ENCODE assay signal across 25 cellular contexts in the genomic region with DNA sequence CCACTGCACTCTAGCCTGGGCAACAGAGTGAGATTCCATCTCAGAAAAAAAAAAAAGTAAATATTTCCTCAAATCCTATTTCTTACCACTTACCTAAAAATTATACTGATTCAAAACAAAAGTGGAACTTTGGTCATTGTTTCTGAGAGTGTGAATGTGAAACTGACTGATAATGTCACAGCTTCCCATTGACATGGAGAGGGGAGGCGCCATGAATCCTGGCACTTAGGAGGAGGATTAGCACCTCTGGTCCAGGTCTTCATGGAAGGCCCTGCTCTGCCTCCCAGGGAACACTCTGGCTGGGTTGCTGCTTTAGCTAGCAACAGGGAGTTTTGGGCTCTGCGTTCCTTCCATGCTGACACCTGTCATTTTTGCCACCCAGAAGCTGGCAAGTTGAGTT.
DNase-seq lines count a peak whose midpoint lies in the region; ATAC-seq, FAIRE-seq and TF ChIP-seq lines count a peak whose summit lies in the region.
"Had no signal": no experiment of that assay in that cellular context is flagged by ENCODE, and none has a peak within 500 bp of the region (broad histone marks: within the 10 kb centered on the region; RNA-seq: fewer than 3 reads in every experiment).

No MANE protein-coding gene starts in this region.

- H2AK5ac ChIP-seq in mesendoderm (ENCODE audit: low read length), result no peak overlapping the region

- H3K79me2 ChIP-seq in GM12878 (ENCODE audit: control insufficient read depth, insufficient read depth, low read length) (no peaks in the 10 kb centered on the region), mesendoderm (ENCODE audit: control insufficient read depth, insufficient read depth, low read length) (no peaks in the 10 kb centered on the region)

- H2BK15ac ChIP-seq in mesendoderm (replicated peaks; ENCODE audit: low read depth), result no peak overlapping the region

- no peak for DNase-seq in GM12878 (ENCODE audit: low read depth, low spot score)
- DNase-seq in mesendoderm, result peak; percentile 55
- DNase-seq in left cardiac atrium, result no peak
- no peak for DNase-seq in sigmoid colon
- DNase-seq: 8988T; ACHN; AML-193; BE2C; Calu3; CD4-positive, alpha-beta memory T cell; COR-L47; DMS153; DND-41 had no signal

- RAD21 ChIA-PET in GM12878 (lab: Charles Lee; ENCODE audit: unreplicated experiment), result no interaction called here

- H2BK5ac ChIP-seq in mesendoderm (ENCODE audit: low read length), result no peak overlapping the region

- no peak overlapping the region for H2AFZ ChIP-seq in GM12878 (ENCODE audit: control insufficient read depth, low read depth, low read length)
- H2AFZ ChIP-seq: GM23338 had no signal

- no peaks in the 10 kb centered on the region for H3K36me3 ChIP-seq in GM12878 (ENCODE audit: control insufficient read depth in 2 of 2, insufficient read depth in 2 of 2, low read length in 1 of 2)
- no peaks in the 10 kb centered on the region for H3K36me3 ChIP-seq in mesendoderm (ENCODE audit: control insufficient read depth, insufficient read depth, low read length)
- H3K36me3 ChIP-seq in sigmoid colon, result no peaks in the 10 kb centered on the region
- H3K36me3 ChIP-seq: BE2C; BLaER1 treated with 17β-estradiol and CSF1 and Interleukin-3, amounts not matched to agents 10 nM and 100 nM; HAP-1 had no signal

- H4K5ac ChIP-seq in mesendoderm (ENCODE audit: low read length), result no peak overlapping the region

- CTCF ChIA-PET in GM12878 (lab: Yijun Ruan, JAX), result no interaction called here

- no peak overlapping the region for H3K4ac ChIP-seq in mesendoderm (ENCODE audit: low read depth, low read length)

- POLR2A ChIA-PET in GM12878 (lab: Charles Lee), result no interaction called here

- H3K9ac ChIP-seq in GM12878 (ENCODE audit: control insufficient read depth, insufficient read depth, low read length) (no peak overlapping the region), mesendoderm (ENCODE audit: low read length) (no peak overlapping the region)
- H3K9ac ChIP-seq: BLaER1 treated with 17β-estradiol and CSF1 and Interleukin-3, amounts not matched to agents 10 nM and 100 nM had no signal

- H3K4me3 ChIP-seq in GM12878, result no peak overlapping the region
- H3K4me3 ChIP-seq in mesendoderm (ENCODE audit: low read length), result no peak overlapping the region
- H3K4me3 ChIP-seq in sigmoid colon, result no peak overlapping the region
- H3K4me3 ChIP-seq: A549; BLaER1 treated with 17β-estradiol and CSF1 and Interleukin-3, amounts not matched to agents 10 nM and 100 nM; GM23338; HAP-1 had no signal

- ATAC-seq in GM18870 (IDR thresholded peaks at IDR 0.05; ENCODE audit: unreplicated experiment), result peak; percentile 53
- ATAC-seq in GM12878, result no peak
- no peak for ATAC-seq in HG02970 (IDR thresholded peaks at IDR 0.05; ENCODE audit: low FRiP score, unreplicated experiment)
- no peak for ATAC-seq in GM18861 (IDR thresholded peaks at IDR 0.05; ENCODE audit: unreplicated experiment)
- no peak for ATAC-seq in left cardiac atrium
- ATAC-seq: A549, GM23338 had no signal

- H3K9me3 ChIP-seq in GM12878 (replicated peaks; ENCODE audit: control insufficient read depth, insufficient read depth, low read length), result no peaks in the 10 kb centered on the region
- H3K9me3 ChIP-seq in sigmoid colon, result peaks cover 0 to 2% (median 0%) of the 10 kb centered on the region in 4 donors
- H3K9me3 ChIP-seq: A549; BE2C; BLaER1 treated with 17β-estradiol and CSF1 and Interleukin-3, amounts not matched to agents 10 nM and 100 nM; HAP-1 had no signal

- H4K8ac ChIP-seq in mesendoderm (ENCODE audit: low read depth, low read length), result no peak overlapping the region

- H3K27ac ChIP-seq in GM12878 (ENCODE audit: control insufficient read depth, insufficient read depth) (no peak overlapping the region), mesendoderm (ENCODE audit: low read depth, low read length) (no peak overlapping the region), sigmoid colon (no peak overlapping the region)
- H3K27ac ChIP-seq: A549; BLaER1 treated with 17β-estradiol and CSF1 and Interleukin-3, amounts not matched to agents 10 nM and 100 nM had no signal

- no peak overlapping the region for H2BK120ac ChIP-seq in mesendoderm (ENCODE audit: low read depth, low read length)

- BruUV-seq in GM12878 (replicated peaks; lab: Mats Ljungman, UMichigan), result no TSS peak

- no peak for TF ChIP-seq RAD21 in GM12878 (IDR thresholded peaks at IDR 0.05; ENCODE audit: insufficient read depth, low read depth, low read length)

- no peak overlapping the region for H3K56ac ChIP-seq in mesendoderm (ENCODE audit: low read length)

- no peaks in the 10 kb centered on the region for H3K79me1 ChIP-seq in mesendoderm (ENCODE audit: low read length)

- 45% methylated on average over 2 of the region's 2 CpGs for WGBS in GM12878 (ENCODE audit: insufficient coverage, insufficient replicate concordance, low lambda C conversion rate, missing lambda C conversion rate)
- no CpG with 5 or more reads among the region's 2 CpGs for WGBS in mesendoderm (ENCODE audit: extremely low coverage, insufficient coverage, low lambda C conversion rate)
- 93 to 96% methylated on average over 2 of the region's 2 CpGs for whole genome bisulfite sequencing in sigmoid colon, 2 donors

- H3K27me3 ChIP-seq in GM12878 (replicated peaks in 1 of 2; ENCODE audit: control insufficient read depth in 2 of 2, insufficient read depth in 2 of 2, low read length in 1 of 2) (no peaks in the 10 kb centered on the region), mesendoderm (ENCODE audit: insufficient read depth, low read length, poor library complexity) (no peaks in the 10 kb centered on the region), sigmoid colon (no peaks in the 10 kb centered on the region)
- H3K27me3 ChIP-seq: BE2C; BLaER1 treated with 17β-estradiol and CSF1 and Interleukin-3, amounts not matched to agents 10 nM and 100 nM had no signal

- TF ChIP-seq CTCF in GM12878 (IDR thresholded peaks at IDR 0.05 in 2 of 3, conservative IDR thresholded peaks at IDR 0.05 in 1 of 3; ENCODE audit: control insufficient read depth in 2 of 3, extremely low read depth in 1 of 3, insufficient read depth in 1 of 3, low read depth in 3 of 3, low read length in 3 of 3) (no peak), sigmoid colon (IDR thresholded peaks at IDR 0.05) (no peak)

- TF ChIP-seq EP300 in GM12878 (IDR thresholded peaks at IDR 0.05; ENCODE audit: borderline replicate concordance in 1 of 2, control insufficient read depth in 1 of 2, low read depth in 2 of 2, low read length in 2 of 2), result no peak
- TF ChIP-seq EP300 in sigmoid colon (IDR thresholded peaks at IDR 0.05), result no peak

- H3K4me1 ChIP-seq in GM12878 (ENCODE audit: control insufficient read depth, insufficient read depth, low read length) (no peaks in the 10 kb centered on the region), mesendoderm (ENCODE audit: control insufficient read depth, low read depth, low read length) (no peaks in the 10 kb centered on the region), sigmoid colon (no peaks in the 10 kb centered on the region)
- H3K4me1 ChIP-seq: A549, BE2C had no signal

- TF ChIP-seq POLR2A in GM12878 (IDR thresholded peaks at IDR 0.05; ENCODE audit: low read depth, low read length), result no peak
- TF ChIP-seq POLR2A in sigmoid colon (IDR thresholded peaks at IDR 0.05), result no peak

- H3K4me2 ChIP-seq in GM12878 (ENCODE audit: control insufficient read depth, insufficient read depth) (no peak overlapping the region), mesendoderm (ENCODE audit: low read length) (no peak overlapping the region)
- H3K4me2 ChIP-seq: A549; BLaER1 treated with 17β-estradiol and CSF1 and Interleukin-3, amounts not matched to agents 10 nM and 100 nM; GM23338 had no signal

- no peak overlapping the region for H3K23ac ChIP-seq in mesendoderm (ENCODE audit: low read length)

- no peak for FAIRE-seq in GM12878 (lab: Jason Lieb, UNC)
- FAIRE-seq: A549, G401.6, GM12891, GM18507, GM19239, H54 had no signal

- H4K20me1 ChIP-seq in GM12878 (ENCODE audit: control insufficient read depth, insufficient read depth), result no peaks in the 10 kb centered on the region
- H4K20me1 ChIP-seq: BLaER1 treated with 17β-estradiol and CSF1 and Interleukin-3, amounts not matched to agents 10 nM and 100 nM had no signal

- no peak overlapping the region for H3K18ac ChIP-seq in mesendoderm (ENCODE audit: low read length)

- SMC1A ChIA-PET in GM12878 (lab: Charles Lee; ENCODE audit: uncharacterized antibody, unreplicated experiment), result interaction anchor here (0.9 kb wide), 1 partner anchor 36 kb away, joined by 4 read pairs; no protein-coding TSS in a partner anchor

- in situ Hi-C loops in GM12878 (cut with MboI), result no loop called here

- intact Hi-C loops in GM12878 (cut with micrococcal nuclease; ENCODE audit: unreplicated experiment), result no loop called here
- intact Hi-C loops in left cardiac atrium (cut with DNase I), result no loop called here
- intact Hi-C loops in sigmoid colon (cut with DNase I), result no loop called here

TF ChIP-seq in GM12878, 131 proteins besides CTCF, POLR2A, EP300 and RAD21 (continues in another document):
- TF ChIP-seq SKIL (IDR thresholded peaks at IDR 0.05; ENCODE audit: low read depth, poor library complexity, severe bottlenecking) (no peak), WRNIP1 (IDR thresholded peaks at IDR 0.05; ENCODE audit: borderline replicate concordance, low read depth, low read length) (no peak), IKZF2 (IDR thresholded peaks at IDR 0.05) (peak; percentile 48 to 54; a peak in 3 of 4 replicates), GABPA (IDR thresholded peaks at IDR 0.05; ENCODE audit: low read depth) (no peak), TCF3 (IDR thresholded peaks at IDR 0.05; ENCODE audit: borderline replicate concordance, insufficient read depth, low read depth, low read length) (no peak), JUNB (IDR thresholded peaks at IDR 0.05) (0 out of 2 replicates have a peak, but pooled peaks have one; percentile 15)
